ENCODE assay signal across 10 cellular contexts in the genomic region with DNA sequence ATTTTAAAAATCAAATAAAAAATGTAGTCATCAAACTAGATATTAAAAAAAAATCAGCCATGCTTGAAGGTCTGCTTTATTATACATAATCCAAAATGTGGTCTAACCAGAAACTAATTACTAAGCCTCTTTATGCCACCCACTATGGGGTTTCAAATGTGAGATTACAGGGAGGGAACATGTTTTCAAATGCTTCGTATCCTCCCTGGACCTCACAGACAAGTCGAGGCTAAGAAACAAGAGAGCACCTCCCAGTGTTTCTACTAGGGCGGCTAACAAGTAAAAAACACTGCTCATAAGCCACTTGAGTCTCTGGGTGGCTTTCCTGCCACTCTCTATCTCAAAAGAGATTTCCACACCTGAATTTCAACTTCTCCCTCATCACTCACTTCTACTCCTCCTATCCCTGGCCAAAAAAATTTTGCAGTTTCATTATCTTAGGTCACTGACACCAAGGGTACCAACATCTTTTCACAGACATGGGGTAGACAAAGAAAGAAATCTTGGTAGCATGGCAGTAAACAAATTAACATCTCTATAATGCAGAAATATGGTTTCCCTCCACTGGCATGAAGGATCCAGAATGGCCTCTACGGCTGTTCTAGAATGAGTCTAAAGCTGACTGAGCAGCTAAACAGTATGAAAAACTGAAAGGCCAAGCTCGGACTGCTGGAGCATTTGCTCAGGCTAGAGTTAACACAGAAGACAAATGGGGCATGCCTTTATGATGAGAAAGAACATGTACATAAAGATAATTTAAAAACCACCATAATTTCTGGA. TPM values are rescaled to one million over a fixed set of nuclear protein-coding genes. Genes with fewer than 3 reads are reported as not detected.
DNase-seq lines count a peak whose midpoint lies in the region; ATAC-seq and TF ChIP-seq lines count a peak whose summit lies in the region.
"Had no signal": no experiment of that assay in that cellular context is flagged by ENCODE, and none has a peak within 500 bp of the region (broad histone marks: within the 10 kb centered on the region; RNA-seq: fewer than 3 reads in every experiment).

No MANE protein-coding gene starts in this region.

- intact Hi-C loops in heart right ventricle (cut with DNase I) (no loop called here), Right ventricle myocardium superior (cut with DNase I) (no loop called here), vagina (cut with DNase I) (no loop called here)

- TF ChIP-seq CTCF in heart right ventricle (IDR thresholded peaks at IDR 0.05) (no peak), vagina (IDR thresholded peaks at IDR 0.05) (no peak)

- H3K4me1 ChIP-seq in heart right ventricle (peaks cover 19 to 64% (median 48%) of the 10 kb centered on the region in 9 donors), duodenal mucosa (ENCODE audit: control insufficient read depth in 1 of 2, insufficient read depth in 2 of 2, low read length in 2 of 2) (peaks cover 37 to 65% of the 10 kb centered on the region in 2 donors), muscle layer of colon (ENCODE audit: insufficient read depth, low read length) (peaks cover 54% of the 10 kb centered on the region), vagina (peaks cover 46% of the 10 kb centered on the region)

- ATAC-seq in heart right ventricle (peak in 2 of 8 donors; percentile 2 to 5), Right ventricle myocardium superior (ENCODE audit: poor library complexity) (no peak), GM21619 (IDR thresholded peaks at IDR 0.05; ENCODE audit: unreplicated experiment) (no peak), GM19035 (IDR thresholded peaks at IDR 0.05; ENCODE audit: unreplicated experiment) (no peak)

- H3K27me3 ChIP-seq in heart right ventricle (no peaks in the 10 kb centered on the region), duodenal mucosa (ENCODE audit: control insufficient read depth in 1 of 2, insufficient read depth in 2 of 2, low read length in 2 of 2) (no peaks in the 10 kb centered on the region), muscle layer of colon (ENCODE audit: control insufficient read depth in 1 of 2, insufficient read depth in 2 of 2, low read length in 2 of 2) (no peaks in the 10 kb centered on the region), vagina (no peaks in the 10 kb centered on the region)

- peaks cover 0 to 61% (median 0%) of the 10 kb centered on the region in 9 donors for H3K36me3 ChIP-seq in heart right ventricle
- H3K36me3 ChIP-seq in duodenal mucosa (ENCODE audit: control insufficient read depth in 1 of 2, insufficient read depth in 2 of 2, low read length in 2 of 2), result peaks cover 6 to 20% of the 10 kb centered on the region in 2 donors
- H3K36me3 ChIP-seq in muscle layer of colon (ENCODE audit: insufficient read depth, low read length), result peaks cover 12% of the 10 kb centered on the region
- H3K36me3 ChIP-seq in vagina, result peaks cover 0 to 7% of the 10 kb centered on the region in 2 donors

- H3K9me3 ChIP-seq in heart right ventricle (peaks cover 0 to 7% (median 0%) of the 10 kb centered on the region in 11 donors), duodenal mucosa (ENCODE audit: control insufficient read depth in 1 of 2, low read length in 2 of 2) (no peaks in the 10 kb centered on the region), muscle layer of colon (ENCODE audit: low read length) (no peaks in the 10 kb centered on the region), vagina (no peaks in the 10 kb centered on the region)

- H3K27ac ChIP-seq in heart right ventricle (peak overlapping the region; percentile 42 to 79 (median 64)), duodenal mucosa (ENCODE audit: low read depth, low read length) (peak overlapping the region; percentile 46), muscle layer of colon (ENCODE audit: low read depth, low read length) (peak overlapping the region; percentile 71), vagina (peak overlapping the region; percentile 85)

- WGBS in heart right ventricle, 2 donors, result 66 to 67% methylated on average over 5 of the region's 5 CpGs

- DNase-seq in heart right ventricle, result no peak
- no peak for DNase-seq in Right ventricle myocardium superior
- DNase-seq in vagina (ENCODE audit: extremely low spot score in 2 of 2), result no peak
- no peak for DNase-seq in stimulated activated CD4-positive, alpha-beta T cell treated with anti-CD3 and anti-CD28 coated beads, Interleukin-2, amount 100 ng/mL, for 48 hours
- DNase-seq: activated naive CD4-positive, alpha-beta T cell treated with anti-CD3 and anti-CD28 coated beads, Interleukin-2, amount 50 U/mL, for 16 hours; T1000 had no signal

- H3K4me3 ChIP-seq in heart right ventricle (no peak overlapping the region), duodenal mucosa (ENCODE audit: low read depth in 1 of 2, low read length in 2 of 2) (peak overlapping the region in 1 of 2 donors; percentile 20), muscle layer of colon (ENCODE audit: low read depth in 1 of 2, low read length in 2 of 2) (peak overlapping the region in 1 of 2 donors; percentile 4), vagina (no peak overlapping the region)

- H3K9ac ChIP-seq in duodenal mucosa (ENCODE audit: low read depth in 1 of 2, low read length in 2 of 2) (peak overlapping the region in 1 of 2 donors; percentile 47), muscle layer of colon (ENCODE audit: low read length) (peak overlapping the region; percentile 9)

- TF ChIP-seq POLR2A in vagina (IDR thresholded peaks at IDR 0.05), result no peak

RNA-seq across cellular contexts. Expression of a gene that starts 50.9 kb away (rescaled TPM):
- total RNA-seq in heart right ventricle, result 10 to 100 TPM; 33.7 to 78.3 (median 62.7) TPM
- polyA plus RNA-seq in heart right ventricle, result 10 to 100 TPM; 16.0 to 21.4 TPM
- 40.2 TPM for total RNA-seq in Right ventricle myocardium superior
- 51.3 TPM for total RNA-seq in vagina
